29 cellular contexts compared by ENCODE assay signal in the genomic region with DNA sequence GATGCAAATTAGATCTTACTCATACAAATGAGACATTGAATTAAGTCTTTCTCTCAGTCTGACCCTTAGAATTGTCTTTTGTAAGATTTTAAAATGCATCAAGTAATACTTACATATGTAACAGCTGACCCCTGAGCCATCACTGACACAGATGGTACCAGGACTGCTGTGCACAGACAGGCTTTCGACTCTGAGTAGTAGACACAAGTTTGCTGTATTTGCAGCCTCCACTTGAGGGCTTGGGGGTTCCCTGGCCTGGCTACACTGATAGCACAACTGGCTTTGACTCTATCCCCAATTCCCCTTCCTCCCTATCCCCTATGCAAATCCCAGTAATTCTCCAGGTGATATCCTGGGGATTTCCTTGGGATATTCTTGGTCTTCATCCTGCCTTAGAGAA.
"Had no signal": no experiment of that assay in that cellular context is flagged by ENCODE, and none has a peak within 500 bp of the region (broad histone marks: within the 10 kb centered on the region; RNA-seq: fewer than 3 reads in every experiment).

No MANE protein-coding gene starts in this region.

- H3K36me3 Mint-ChIP-seq: activated CD4-positive, alpha-beta memory T cell treated with anti-CD3 and anti-CD28 coated beads for 36 hours; activated CD8-positive, alpha-beta memory T cell treated with anti-CD3 and anti-CD28 coated beads, Interleukin-2, amount 10 ng/mL, durations not matched to agents 7 days and 5 days; activated naive CD4-positive, alpha-beta T cell treated with anti-CD3 and anti-CD28 coated beads, Interleukin-2, amount 50 U/mL, for 24 hours; activated naive CD8-positive, alpha-beta T cell treated with anti-CD3 and anti-CD28 coated beads, Interleukin-2, amount 10 ng/mL, durations not matched to agents 7 days and 5 days; brain had no signal

- H3K4me1 ChIP-seq: ascending aorta, breast epithelium, esophagus muscularis mucosa, foreskin keratinocyte, gastrocnemius medialis, heart right ventricle had no signal

- H3K9me3 Mint-ChIP-seq: activated CD4-positive, alpha-beta memory T cell treated with anti-CD3 and anti-CD28 coated beads for 36 hours; activated naive CD4-positive, alpha-beta T cell treated with anti-CD3 and anti-CD28 coated beads for 36 hours; activated naive CD4-positive, alpha-beta T cell treated with anti-CD3 and anti-CD28 coated beads, Interleukin-2, amount 50 U/mL, for 24 hours; activated naive CD8-positive, alpha-beta T cell treated with anti-CD3 and anti-CD28 coated beads, Interleukin-2, amount 10 ng/mL, durations not matched to agents 7 days and 5 days; activated T-helper 1 cell treated with anti-CD3 and anti-CD28 coated beads, Interleukin-12 subunit alpha, Interleukin-12 subunit beta, Interleukin-2, Interleukin-4 antibody, amounts not matched to agents 30 ng/mL and 10 ng/mL and 1 ng/mL, durations not matched to agents 14 hours and 24 hours and 36 hours; activated T-helper 2 cell treated with anti-CD3 and anti-CD28 coated beads, Interferon-gamma antibody, Interleukin-2, Interleukin-4, amounts not matched to agents 10 μg/mL and 5 μg/mL and 100 μg/mL, durations not matched to agents 14 hours and 24 hours and 36 hours; brain; dendritic cell treated with granulocyte-macrophage colony-stimulating factor and Interleukin-4, amounts not matched to agents 40 ng/mL and 50 ng/mL, for 4 days; effector memory CD8-positive, alpha-beta T cell had no signal

- H3K4me1 Mint-ChIP-seq: activated CD8-positive, alpha-beta memory T cell treated with anti-CD3 and anti-CD28 coated beads, Interleukin-2, amount 10 ng/mL, durations not matched to agents 7 days and 5 days; activated naive CD4-positive, alpha-beta T cell treated with anti-CD3 and anti-CD28 coated beads, Interleukin-2, amount 50 U/mL, for 24 hours; activated naive CD8-positive, alpha-beta T cell treated with anti-CD3 and anti-CD28 coated beads, Interleukin-2, amount 10 ng/mL, durations not matched to agents 7 days and 5 days; brain had no signal

- DNase-seq: activated CD4-positive, alpha-beta memory T cell treated with anti-CD3 and anti-CD28 coated beads for 36 hours; activated CD4-positive, alpha-beta T cell treated with anti-CD3 and anti-CD28 coated beads for 1 hour; activated CD4-positive, alpha-beta T cell treated with anti-CD3 and anti-CD28 coated beads for 48 hours; activated CD8-positive, alpha-beta memory T cell treated with anti-CD3 and anti-CD28 coated beads, Interleukin-2, amount 10 ng/mL, durations not matched to agents 7 days and 5 days; activated CD8-positive, alpha-beta memory T cell treated with anti-CD3 and anti-CD28 coated beads, Interleukin-2, amount 50 U/mL, for 4 hours; activated CD8-positive, alpha-beta T cell treated with anti-CD3 and anti-CD28 coated beads, Interleukin-2, amount 10 ng/mL, durations not matched to agents 7 days and 5 days; activated effector memory CD4-positive, alpha-beta T cell treated with anti-CD3 and anti-CD28 coated beads, Interleukin-2, amount 50 U/mL, for 16 hours; activated naive CD4-positive, alpha-beta T cell treated with anti-CD3 and anti-CD28 coated beads for 36 hours; activated naive CD8-positive, alpha-beta T cell treated with anti-CD3 and anti-CD28 coated beads, Interleukin-2, amount 10 ng/mL, durations not matched to agents 7 days and 5 days; activated T-cell treated with anti-CD3 and anti-CD28 coated beads, Interleukin-2, amount 50 U/mL, for 1 hour; activated T-cell treated with anti-CD3 and anti-CD28 coated beads, Interleukin-2, amount 50 U/mL, for 48 hours; central memory CD4-positive, alpha-beta T cell; dorsolateral prefrontal cortex; effector memory CD8-positive, alpha-beta T cell; erythroblast; foreskin keratinocyte; gastrocnemius medialis; heart right ventricle; T-helper 2 cell had no signal

- H3K4me3 Mint-ChIP-seq: activated CD4-positive, alpha-beta memory T cell treated with anti-CD3 and anti-CD28 coated beads for 36 hours; activated CD8-positive, alpha-beta memory T cell treated with anti-CD3 and anti-CD28 coated beads, Interleukin-2, amount 10 ng/mL, durations not matched to agents 7 days and 5 days; activated CD8-positive, alpha-beta T cell treated with anti-CD3 and anti-CD28 coated beads, Interleukin-2, amount 10 ng/mL, durations not matched to agents 7 days and 5 days; activated naive CD4-positive, alpha-beta T cell treated with anti-CD3 and anti-CD28 coated beads for 36 hours; activated naive CD4-positive, alpha-beta T cell treated with anti-CD3 and anti-CD28 coated beads, Interleukin-2, amount 50 U/mL, for 24 hours; activated naive CD8-positive, alpha-beta T cell treated with anti-CD3 and anti-CD28 coated beads, Interleukin-2, amount 10 ng/mL, durations not matched to agents 7 days and 5 days; activated T-helper 1 cell treated with anti-CD3 and anti-CD28 coated beads, Interleukin-12 subunit alpha, Interleukin-12 subunit beta, Interleukin-2, Interleukin-4 antibody, amounts not matched to agents 30 ng/mL and 10 ng/mL and 1 ng/mL, durations not matched to agents 14 hours and 24 hours and 36 hours; brain; dendritic cell treated with granulocyte-macrophage colony-stimulating factor and Interleukin-4, amounts not matched to agents 40 ng/mL and 50 ng/mL, for 4 days; effector memory CD8-positive, alpha-beta T cell had no signal

- H3K27ac Mint-ChIP-seq: activated CD4-positive, alpha-beta memory T cell treated with anti-CD3 and anti-CD28 coated beads for 36 hours; activated CD8-positive, alpha-beta memory T cell treated with anti-CD3 and anti-CD28 coated beads, Interleukin-2, amount 10 ng/mL, durations not matched to agents 7 days and 5 days; activated CD8-positive, alpha-beta T cell treated with anti-CD3 and anti-CD28 coated beads, Interleukin-2, amount 10 ng/mL, durations not matched to agents 7 days and 5 days; activated naive CD4-positive, alpha-beta T cell treated with anti-CD3 and anti-CD28 coated beads for 36 hours; activated naive CD4-positive, alpha-beta T cell treated with anti-CD3 and anti-CD28 coated beads, Interleukin-2, amount 50 U/mL, for 24 hours; activated naive CD8-positive, alpha-beta T cell treated with anti-CD3 and anti-CD28 coated beads, Interleukin-2, amount 10 ng/mL, durations not matched to agents 7 days and 5 days; activated T-helper 1 cell treated with anti-CD3 and anti-CD28 coated beads, Interleukin-12 subunit alpha, Interleukin-12 subunit beta, Interleukin-2, Interleukin-4 antibody, amounts not matched to agents 30 ng/mL and 10 ng/mL and 1 ng/mL, durations not matched to agents 14 hours and 24 hours and 36 hours; activated T-helper 2 cell treated with anti-CD3 and anti-CD28 coated beads, Interferon-gamma antibody, Interleukin-2, Interleukin-4, amounts not matched to agents 10 μg/mL and 5 μg/mL and 100 μg/mL, durations not matched to agents 14 hours and 24 hours and 36 hours; brain; dendritic cell treated with granulocyte-macrophage colony-stimulating factor and Interleukin-4, amounts not matched to agents 40 ng/mL and 50 ng/mL, for 4 days; effector memory CD8-positive, alpha-beta T cell had no signal

- H3K27me3 Mint-ChIP-seq: dendritic cell treated with granulocyte-macrophage colony-stimulating factor and Interleukin-4, amounts not matched to agents 40 ng/mL and 50 ng/mL, for 4 days had no signal

- H3K27me3 ChIP-seq: ascending aorta, breast epithelium, cardiac muscle cell, gastrocnemius medialis had no signal

- H3K4me3 ChIP-seq: ascending aorta, breast epithelium, cardiac muscle cell, coronary artery, dorsolateral prefrontal cortex, esophagus muscularis mucosa, gastrocnemius medialis, heart right ventricle had no signal

- H3K27ac ChIP-seq: ascending aorta, breast epithelium, cardiac muscle cell, coronary artery, dorsolateral prefrontal cortex, esophagus muscularis mucosa, foreskin keratinocyte, gastrocnemius medialis, heart right ventricle had no signal

- H3K9me3 ChIP-seq: ascending aorta, breast epithelium, esophagus muscularis mucosa, gastrocnemius medialis, heart right ventricle had no signal

- H3K36me3 ChIP-seq: ascending aorta, breast epithelium, cardiac muscle cell, esophagus muscularis mucosa, gastrocnemius medialis, heart right ventricle had no signal

- ATAC-seq: activated CD8-positive, alpha-beta memory T cell treated with anti-CD3 and anti-CD28 coated beads, Interleukin-2, amount 10 ng/mL, durations not matched to agents 7 days and 5 days; activated CD8-positive, alpha-beta T cell treated with anti-CD3 and anti-CD28 coated beads, Interleukin-2, amount 10 ng/mL, durations not matched to agents 7 days and 5 days; effector memory CD8-positive, alpha-beta T cell; foreskin keratinocyte; gastrocnemius medialis; heart right ventricle had no signal
